In the genomic region with DNA sequence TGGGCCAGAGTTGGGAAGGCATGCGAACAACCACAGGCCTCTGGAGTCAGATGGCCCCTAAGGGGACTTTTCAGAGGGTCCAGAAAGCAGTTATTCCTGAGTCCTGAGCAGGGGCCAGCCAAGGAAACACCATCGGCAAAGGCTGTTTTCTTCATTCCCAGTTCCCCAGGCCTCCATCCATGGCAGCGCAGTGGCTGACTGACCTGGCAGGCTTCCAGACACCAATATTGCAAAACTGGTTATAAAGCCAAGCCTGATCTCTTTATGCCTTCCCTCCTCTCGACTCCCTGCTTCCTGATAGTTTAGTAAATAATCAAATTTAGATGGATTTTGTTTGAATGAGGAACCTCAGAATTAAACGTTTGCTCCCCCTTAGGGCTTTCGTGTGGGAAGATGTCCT, we compare ENCODE assay signal across 9 cellular contexts.
DNase-seq lines count a peak whose midpoint lies in the region; TF ChIP-seq lines count a peak whose summit lies in the region.
"Had no signal": no experiment of that assay in that cellular context is flagged by ENCODE, and none has a peak within 500 bp of the region (broad histone marks: within the 10 kb centered on the region; RNA-seq: fewer than 3 reads in every experiment).

No MANE protein-coding gene starts in this region.

- H3K4me1 ChIP-seq in PC-9 (replicated peaks; ENCODE audit: insufficient read depth) (peaks cover 15% of the 10 kb centered on the region), left ventricle myocardium inferior (peaks cover 21% of the 10 kb centered on the region), testis (no peaks in the 10 kb centered on the region), esophagus squamous epithelium (peaks cover 3 to 26% (median 10%) of the 10 kb centered on the region in 3 donors)

- DNase-seq in NCI-H1092 (lab: John Stamatoyannopoulos, UW) (peak; percentile 26), NCI-H1092 treated with DMSO at 0.1 percent for 48 hours (lab: John Stamatoyannopoulos, UW) (no peak), PC-9 (peak in 1 of 2 experiments; percentile 60), left ventricle myocardium inferior (peak; percentile 42), testis (peak; percentile 32), KG1 (lab: John Stamatoyannopoulos, UW) (no peak), esophagus squamous epithelium (lab: John Stamatoyannopoulos, UW) (no peak)
- DNase-seq in activated naive CD4-positive, alpha-beta T cell treated with anti-CD3 and anti-CD28 coated beads, Interleukin-2, amount 50 U/mL, for 16 hours, result no peak
- DNase-seq: cortex of kidney had no signal

- H3K4me3 ChIP-seq in PC-9, result no peak overlapping the region
- no peak overlapping the region for H3K4me3 ChIP-seq in left ventricle myocardium inferior
- no peak overlapping the region for H3K4me3 ChIP-seq in testis
- H3K4me3 ChIP-seq in esophagus squamous epithelium, result no peak overlapping the region

- H3K27me3 ChIP-seq in PC-9 (ENCODE audit: insufficient read depth, low read depth) (no peaks in the 10 kb centered on the region), left ventricle myocardium inferior (ENCODE audit: low read depth) (no peaks in the 10 kb centered on the region), testis (no peaks in the 10 kb centered on the region), esophagus squamous epithelium (peaks cover 0 to 12% (median 0%) of the 10 kb centered on the region in 4 donors)

- BruUV-seq in PC-9 (replicated peaks; lab: Mats Ljungman, UMichigan), result no TSS peak

- peak overlapping the region; percentile 12; the same call in 1 of the 2 replicates for H3K4me2 ChIP-seq in PC-9

- intact Hi-C loops in PC-9 (cut with micrococcal nuclease; ENCODE audit: unreplicated experiment), result no loop called here
- intact Hi-C loops in left ventricle myocardium inferior (cut with micrococcal nuclease), result no loop called here
- intact Hi-C loops in testis (cut with DNase I; ENCODE audit: low total_unique reads), result no loop called here
- intact Hi-C loops in esophagus squamous epithelium (cut with DNase I), result no loop called here

- H3F3A ChIP-seq in PC-9 (ENCODE audit: insufficient read depth, low read depth), result no peaks in the 10 kb centered on the region

- TF ChIP-seq POLR2A in testis (IDR thresholded peaks at IDR 0.05) (no peak), esophagus squamous epithelium (IDR thresholded peaks at IDR 0.05) (no peak)

- CTCF ChIA-PET in PC-9 (lab: Charles Lee), result no interaction called here

- no peaks in the 10 kb centered on the region for H4K20me1 ChIP-seq in PC-9 (ENCODE audit: insufficient read depth)

- no peak overlapping the region for H2AFZ ChIP-seq in PC-9

- H3K27ac ChIP-seq in PC-9 (no peak overlapping the region), left ventricle myocardium inferior (replicated peaks) (no peak overlapping the region), testis (no peak overlapping the region), esophagus squamous epithelium (no peak overlapping the region)

- WGBS in testis, 2 donors, result 66 to 70% methylated on average over 5 to 6 of the region's 6 CpGs
- WGBS in esophagus squamous epithelium, 2 donors, result 23 to 32% methylated on average over 3 to 5 of the region's 6 CpGs

- H3K9me3 ChIP-seq in PC-9 (ENCODE audit: insufficient read depth, low read depth) (no peaks in the 10 kb centered on the region), left ventricle myocardium inferior (replicated peaks) (no peaks in the 10 kb centered on the region), testis (no peaks in the 10 kb centered on the region), esophagus squamous epithelium (no peaks in the 10 kb centered on the region)

- no peaks in the 10 kb centered on the region for H3K79me2 ChIP-seq in PC-9 (ENCODE audit: low read depth)

- TF ChIP-seq CTCF in PC-9 (conservative IDR thresholded peaks at IDR 0.05) (no peak), left ventricle myocardium inferior (IDR thresholded peaks at IDR 0.05; ENCODE audit: borderline replicate concordance) (no peak), testis (IDR thresholded peaks at IDR 0.05) (no peak), esophagus squamous epithelium (IDR thresholded peaks at IDR 0.05) (no peak)

- no peaks in the 10 kb centered on the region for H3K9me2 ChIP-seq in PC-9 (ENCODE audit: insufficient read depth)

- H3K36me3 ChIP-seq in PC-9 (ENCODE audit: low read depth) (no peaks in the 10 kb centered on the region), left ventricle myocardium inferior (no peaks in the 10 kb centered on the region), testis (ENCODE audit: low read depth, missing control alignments) (no peaks in the 10 kb centered on the region), esophagus squamous epithelium (no peaks in the 10 kb centered on the region)

- POLR2A ChIA-PET in PC-9 (lab: Charles Lee; ENCODE audit: unreplicated experiment), result interaction anchor here (0.5 kb wide), 1 partner anchor 133 kb away, joined by 4 read pairs; a partner anchor contains a TSS

Comparison
In these comparisons a context has a peak if more than half of its experiments do, and no peak if none do; other contexts are left out.
1. DNase-seq: peak in NCI-H1092 (single experiment), left ventricle myocardium inferior (single experiment) and testis (single experiment); none in NCI-H1092 treated with DMSO at 0.1 percent for 48 hours (single experiment), KG1 (single experiment), esophagus squamous epithelium (single experiment) and activated naive CD4-positive, alpha-beta T cell treated with anti-CD3 and anti-CD28 coated beads, Interleukin-2, amount 50 U/mL, for 16 hours (single experiment).